ENCODE assay signal across 21 cellular contexts in the genomic region with DNA sequence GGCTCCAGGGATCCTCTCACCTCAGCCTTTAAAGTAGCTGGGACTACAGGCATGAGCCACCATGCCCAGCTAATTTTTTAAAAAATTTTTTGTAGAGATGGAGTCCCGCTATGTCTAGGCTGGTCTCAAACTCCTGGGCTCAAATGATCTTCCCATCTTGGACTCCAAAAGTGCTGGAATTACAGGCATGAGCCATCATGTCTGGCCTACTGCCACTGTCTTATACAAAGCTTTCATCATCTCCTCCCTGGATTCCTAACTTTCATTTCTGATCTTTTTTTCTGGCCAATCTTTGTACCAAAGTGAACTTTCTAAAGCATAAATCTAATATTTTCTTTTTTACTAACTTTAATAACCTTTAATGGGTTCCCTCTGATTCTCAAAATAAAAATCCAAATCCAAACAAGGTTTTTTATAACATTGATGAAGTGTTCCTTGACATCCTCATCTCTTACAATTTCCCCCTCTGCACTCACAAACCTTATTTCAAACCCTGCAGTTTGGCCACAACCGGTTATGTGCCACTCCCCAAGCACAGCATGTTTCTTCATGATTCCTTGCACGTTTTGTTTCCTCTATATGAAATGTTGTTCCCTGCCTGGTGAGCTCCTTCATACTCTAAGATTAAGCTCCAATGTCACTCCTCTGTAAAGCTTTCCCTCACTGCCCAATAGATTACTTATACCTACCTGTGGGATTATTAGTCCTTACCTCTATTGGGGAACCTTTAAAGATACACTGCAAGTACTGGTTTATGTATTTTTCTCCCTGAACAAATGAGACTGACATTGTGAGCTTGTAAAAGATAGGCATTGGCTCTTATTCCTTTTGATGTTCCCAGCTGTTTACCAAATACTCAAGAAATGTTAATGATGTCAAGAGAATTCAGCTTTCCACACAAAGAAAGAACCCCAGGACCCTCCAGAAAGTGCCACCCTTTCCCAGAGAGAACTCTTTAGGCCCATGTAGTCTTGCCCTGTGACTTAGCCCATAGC.
A peak's percentile ranks its signal among the peaks of the same experiment; 100 is the strongest.
DNase-seq lines count a peak whose midpoint lies in the region; FAIRE-seq and TF ChIP-seq lines count a peak whose summit lies in the region.
"Had no signal": no experiment of that assay in that cellular context is flagged by ENCODE, and none has a peak within 500 bp of the region (broad histone marks: within the 10 kb centered on the region; RNA-seq: fewer than 3 reads in every experiment).

No MANE protein-coding gene starts in this region.

- TF ChIP-seq CTCF in fibroblast of villous mesenchyme (IDR thresholded peaks at IDR 0.05; ENCODE audit: insufficient read depth, low read depth, low read length) = no peak
- no peak for TF ChIP-seq CTCF in brain microvascular endothelial cell (IDR thresholded peaks at IDR 0.05; ENCODE audit: low read depth, low read length, missing control alignments)

- H3K27me3 ChIP-seq in brain microvascular endothelial cell (replicated peaks) = no peaks in the 10 kb centered on the region
- H3K27me3 ChIP-seq: uterus had no signal

- in situ Hi-C loops in brain microvascular endothelial cell (cut with HindIII; ENCODE audit: low pct_ligation_motif_present, low sequenced_read_pairs) = no loop called here

- DNase-seq in NOMO-1 treated with dmso at 0.1 percent for 144 hours (lab: John Stamatoyannopoulos, UW; ENCODE audit: unreplicated experiment) (peak; percentile 1), NOMO-1 treated with DMSO at 0.1 percent for 48 hours (lab: John Stamatoyannopoulos, UW; ENCODE audit: unreplicated experiment) (no peak), amniotic epithelial cell (ENCODE audit: low read depth) (peak; percentile 8), fibroblast of villous mesenchyme (ENCODE audit: low read depth) (peak; percentile 7), ureter (ENCODE audit: low spot score) (peak; percentile 51), brain microvascular endothelial cell (no peak), 8988T (no peak), urothelium cell line (ENCODE audit: low spot score) (no peak)
- DNase-seq: activated CD4-positive, alpha-beta T cell treated with anti-CD3 and anti-CD28 coated beads for 1 hour; amygdala; CD4-positive, alpha-beta T cell; H7; heart right ventricle; Karpas-422; naive thymus-derived CD8-positive, alpha-beta T cell; NCI-H1694 treated with DMSO at 0.1 percent for 48 hours; stimulated activated naive CD4-positive, alpha-beta T cell treated with Interleukin-2 at 50 U/mL for 16 hours; T-helper 9 cell; uterus had no signal

- no peaks in the 10 kb centered on the region for H3K36me3 ChIP-seq in brain microvascular endothelial cell (replicated peaks)
- H3K36me3 ChIP-seq: heart right ventricle, uterus had no signal

- H3K4me3 ChIP-seq in fibroblast of villous mesenchyme (ENCODE audit: low read depth, low read length) (no peak overlapping the region), brain microvascular endothelial cell (ENCODE audit: low read depth, low read length) (no peak overlapping the region)
- H3K4me3 ChIP-seq: A549, heart right ventricle, uterus had no signal

- no peak overlapping the region for H3K27ac ChIP-seq in brain microvascular endothelial cell
- H3K27ac ChIP-seq: A549, heart right ventricle, uterus had no signal

- no peak for FAIRE-seq in urothelium cell line (lab: Jason Lieb, UNC)
- FAIRE-seq: A549, islet of Langerhans had no signal

Comparison
In these comparisons a context has a peak if more than half of its experiments do, and no peak if none do; other contexts are left out.
1. DNase-seq: peak in NOMO-1 treated with dmso at 0.1 percent for 144 hours (single experiment), amniotic epithelial cell (single experiment), fibroblast of villous mesenchyme (single experiment) and ureter (single experiment); none in NOMO-1 treated with DMSO at 0.1 percent for 48 hours (single experiment), brain microvascular endothelial cell (single experiment), 8988T (single experiment) and urothelium cell line (single experiment).